Comparison of ENCODE assay signal across 12 cellular contexts in genomic region chr9:17578577-17578910, GRCh38. TPM values are rescaled to one million over a fixed set of nuclear protein-coding genes. Genes with fewer than 3 reads are reported as not detected.
A peak's percentile ranks its signal among the peaks of the same experiment; 100 is the strongest.
DNase-seq lines count a peak whose midpoint lies in the region; ATAC-seq and TF ChIP-seq lines count a peak whose summit lies in the region.
"Had no signal": no experiment of that assay in that cellular context is flagged by ENCODE, and none has a peak within 500 bp of the region (broad histone marks: within the 10 kb centered on the region; RNA-seq: fewer than 3 reads in every experiment).

No MANE protein-coding gene starts in this region.

- H3K4me1 ChIP-seq in iPS-20b (ENCODE audit: insufficient read depth, low read length) = no peaks in the 10 kb centered on the region
- H3K4me1 ChIP-seq: foreskin keratinocyte had no signal

- H3K9me3 Mint-ChIP-seq in WTC11 = peaks cover 6% of the 10 kb centered on the region

- CTCF ChIA-PET in WTC11 (lab: Charles Lee) = no interaction called here

- H3K9me3 ChIP-seq in iPS-20b (ENCODE audit: insufficient read depth, low read depth, low read length) = no peaks in the 10 kb centered on the region

- peaks cover 6% of the 10 kb centered on the region for H3K4me1 Mint-ChIP-seq in WTC11

- peak overlapping the region; percentile 28; the same call in 1 of the 2 replicates for H3K9ac ChIP-seq in iPS-20b (ENCODE audit: low read depth, low read length)

- peak overlapping the region; percentile 69 for H3K4me3 Mint-ChIP-seq in WTC11

- H3K4me3 ChIP-seq in HFF-Myc (replicated peaks; ENCODE audit: low read depth, low read length) = peak overlapping the region; percentile 46
- H3K4me3 ChIP-seq in iPS-20b (ENCODE audit: low read length) = peak overlapping the region; percentile 73; the same call in 1 of the 2 replicates
- peak overlapping the region in 6 of 7 experiments; percentile 15 to 45 (median 28) for H3K4me3 ChIP-seq in skin epidermis

- POLR2A ChIA-PET in WTC11 (lab: Charles Lee) = no interaction called here

- TF ChIP-seq CTCF in HFF-Myc (IDR thresholded peaks at IDR 0.05; ENCODE audit: low read depth, low read length, missing control alignments) = no peak
- no peak for TF ChIP-seq CTCF in WTC11 (IDR thresholded peaks at IDR 0.05)

- H3K27me3 ChIP-seq in iPS-20b (ENCODE audit: insufficient read depth, low read length) = peaks cover 53% of the 10 kb centered on the region

- H3K36me3 Mint-ChIP-seq in WTC11 = peaks cover 4% of the 10 kb centered on the region; the same call in 1 of the 2 replicates

- DNase-seq in HFF-Myc (ENCODE audit: extremely low read depth, low read depth) = no peak
- DNase-seq in WTC11 (ENCODE audit: low spot score) = no peak
- no peak for DNase-seq in COLO668 (lab: John Stamatoyannopoulos, UW; ENCODE audit: unreplicated experiment)
- no peak for DNase-seq in retina
- DNase-seq: NCI-H524 treated with DMSO at 0.1 percent for 48 hours; stimulated activated CD4-positive, alpha-beta T cell treated with anti-CD3 and anti-CD28 coated beads, Interleukin-4, amount 100 ng/mL, for 4 hours had no signal

- H3K27ac Mint-ChIP-seq in WTC11 = no peak overlapping the region

- no peak; the same call in 1 of the 2 replicates for ATAC-seq in WTC11
- ATAC-seq in HG03108 (IDR thresholded peaks at IDR 0.05; ENCODE audit: unreplicated experiment) = no peak
- no peak for ATAC-seq in HG03196 (IDR thresholded peaks at IDR 0.05; ENCODE audit: unreplicated experiment)

- no peaks in the 10 kb centered on the region for H3K36me3 ChIP-seq in iPS-20b (ENCODE audit: insufficient read depth, low read depth, low read length)

- H3K27me3 Mint-ChIP-seq in WTC11 (ENCODE audit: low read depth) = peaks cover 52% of the 10 kb centered on the region

- no peak overlapping the region for H3K27ac ChIP-seq in iPS-20b (ENCODE audit: low read length)
- no peak overlapping the region for H3K27ac ChIP-seq in skin epidermis
- H3K27ac ChIP-seq: foreskin keratinocyte had no signal

TF ChIP-seq in WTC11, 78 proteins besides CTCF, POLR2A, EP300 and RAD21:
- TF ChIP-seq GRHL2 (CRISPR knock-in tag; IDR thresholded peaks at IDR 0.05; ENCODE audit: insufficient replicate concordance, severe bottlenecking) (no peak), TP53 (CRISPR knock-in tag; IDR thresholded peaks at IDR 0.05) (no peak), NR1H2 (CRISPR knock-in tag; IDR thresholded peaks at IDR 0.05) (no peak), ZNF416 (CRISPR knock-in tag; IDR thresholded peaks at IDR 0.05) (no peak), ATF2 (CRISPR knock-in tag; IDR thresholded peaks at IDR 0.05; ENCODE audit: borderline replicate concordance, low read depth) (no peak), MYBL2 (CRISPR knock-in tag; IDR thresholded peaks at IDR 0.05) (no peak)
- TF ChIP-seq, protein P1, sequence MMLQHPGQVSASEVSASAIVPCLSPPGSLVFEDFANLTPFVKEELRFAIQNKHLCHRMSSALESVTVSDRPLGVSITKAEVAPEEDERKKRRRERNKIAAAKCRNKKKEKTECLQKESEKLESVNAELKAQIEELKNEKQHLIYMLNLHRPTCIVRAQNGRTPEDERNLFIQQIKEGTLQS (CRISPR knock-in tag; conservative IDR thresholded peaks at IDR 0.05) = no peak
- TF ChIP-seq, protein P2, sequence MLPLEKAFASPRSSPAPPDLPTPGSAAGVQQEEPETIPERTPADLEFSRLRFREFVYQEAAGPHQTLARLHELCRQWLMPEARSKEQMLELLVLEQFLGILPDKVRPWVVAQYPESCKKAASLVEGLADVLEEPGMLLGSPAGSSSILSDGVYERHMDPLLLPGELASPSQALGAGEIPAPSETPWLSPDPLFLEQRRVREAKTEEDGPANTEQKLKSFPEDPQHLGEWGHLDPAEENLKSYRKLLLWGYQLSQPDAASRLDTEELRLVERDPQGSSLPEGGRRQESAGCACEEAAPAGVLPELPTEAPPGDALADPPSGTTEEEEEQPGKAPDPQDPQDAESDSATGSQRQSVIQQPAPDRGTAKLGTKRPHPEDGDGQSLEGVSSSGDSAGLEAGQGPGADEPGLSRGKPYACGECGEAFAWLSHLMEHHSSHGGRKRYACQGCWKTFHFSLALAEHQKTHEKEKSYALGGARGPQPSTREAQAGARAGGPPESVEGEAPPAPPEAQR (CRISPR knock-in tag; IDR thresholded peaks at IDR 0.05) = no peak

RNA-seq across cellular contexts. Expression of gene SH3GL2, which starts 0.3 kb away (rescaled TPM):
- 4.2 to 6.5 TPM (median 5.8 TPM) in 3 replicates for total RNA-seq in WTC11 (2021)
- total RNA-seq: activated CD8-positive, alpha-beta memory T cell treated with anti-CD3 and anti-CD28 coated beads for 36 hours; foreskin keratinocyte had no signal
